ENCODE assay signal across 2 cellular contexts in genomic region chr15:78322724-78323395, GRCh38.
TF ChIP-seq lines count a peak whose summit lies in the region.

No MANE protein-coding gene starts in this region.

TF ChIP-seq in A549, 52 proteins besides CTCF, POLR2A, EP300 and RAD21:
- TF ChIP-seq MAFK (IDR thresholded peaks at IDR 0.05; ENCODE audit: partially characterized antibody), result no peak
- no peak for TF ChIP-seq POLR2AphosphoS2 (conservative IDR thresholded peaks at IDR 0.05; ENCODE audit: low read length)
- no peak for TF ChIP-seq RCOR1 (IDR thresholded peaks at IDR 0.05; ENCODE audit: low read depth, low read length)
- TF ChIP-seq HOXA7 (CRISPR knock-in tag; IDR thresholded peaks at IDR 0.05), result no peak
- TF ChIP-seq FOSL2 (IDR thresholded peaks at IDR 0.05), result no peak
- TF ChIP-seq FOSL2 (CRISPR knock-in tag; IDR thresholded peaks at IDR 0.05), result no peak

TF ChIP-seq in neural cell, 6 proteins besides CTCF, POLR2A, EP300 and RAD21:
- TF ChIP-seq TAF1 (IDR thresholded peaks at IDR 0.05; ENCODE audit: low read depth) (no peak), SMC3 (conservative IDR thresholded peaks at IDR 0.05; ENCODE audit: poor library complexity) (no peak), POLR2AphosphoS5 (IDR thresholded peaks at IDR 0.05) (no peak), EZH2 (IDR thresholded peaks at IDR 0.05; ENCODE audit: borderline replicate concordance, insufficient read depth, low read length, poor library complexity, severe bottlenecking) (no peak), MXI1 (conservative IDR thresholded peaks at IDR 0.05; ENCODE audit: poor library complexity, severe bottlenecking) (no peak)
- TF ChIP-seq, protein P1, sequence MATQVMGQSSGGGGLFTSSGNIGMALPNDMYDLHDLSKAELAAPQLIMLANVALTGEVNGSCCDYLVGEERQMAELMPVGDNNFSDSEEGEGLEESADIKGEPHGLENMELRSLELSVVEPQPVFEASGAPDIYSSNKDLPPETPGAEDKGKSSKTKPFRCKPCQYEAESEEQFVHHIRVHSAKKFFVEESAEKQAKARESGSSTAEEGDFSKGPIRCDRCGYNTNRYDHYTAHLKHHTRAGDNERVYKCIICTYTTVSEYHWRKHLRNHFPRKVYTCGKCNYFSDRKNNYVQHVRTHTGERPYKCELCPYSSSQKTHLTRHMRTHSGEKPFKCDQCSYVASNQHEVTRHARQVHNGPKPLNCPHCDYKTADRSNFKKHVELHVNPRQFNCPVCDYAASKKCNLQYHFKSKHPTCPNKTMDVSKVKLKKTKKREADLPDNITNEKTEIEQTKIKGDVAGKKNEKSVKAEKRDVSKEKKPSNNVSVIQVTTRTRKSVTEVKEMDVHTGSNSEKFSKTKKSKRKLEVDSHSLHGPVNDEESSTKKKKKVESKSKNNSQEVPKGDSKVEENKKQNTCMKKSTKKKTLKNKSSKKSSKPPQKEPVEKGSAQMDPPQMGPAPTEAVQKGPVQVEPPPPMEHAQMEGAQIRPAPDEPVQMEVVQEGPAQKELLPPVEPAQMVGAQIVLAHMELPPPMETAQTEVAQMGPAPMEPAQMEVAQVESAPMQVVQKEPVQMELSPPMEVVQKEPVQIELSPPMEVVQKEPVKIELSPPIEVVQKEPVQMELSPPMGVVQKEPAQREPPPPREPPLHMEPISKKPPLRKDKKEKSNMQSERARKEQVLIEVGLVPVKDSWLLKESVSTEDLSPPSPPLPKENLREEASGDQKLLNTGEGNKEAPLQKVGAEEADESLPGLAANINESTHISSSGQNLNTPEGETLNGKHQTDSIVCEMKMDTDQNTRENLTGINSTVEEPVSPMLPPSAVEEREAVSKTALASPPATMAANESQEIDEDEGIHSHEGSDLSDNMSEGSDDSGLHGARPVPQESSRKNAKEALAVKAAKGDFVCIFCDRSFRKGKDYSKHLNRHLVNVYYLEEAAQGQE (IDR thresholded peaks at IDR 0.05; ENCODE audit: borderline replicate concordance), result no peak
